ENCODE assay signal across 1 cellular context in genomic region chr7:102991077-102991539, GRCh38.
A peak's percentile ranks its signal among the peaks of the same experiment; 100 is the strongest.
TF ChIP-seq lines count a peak whose summit lies in the region.

No MANE protein-coding gene starts in this region.

TF ChIP-seq in K562, 482 proteins besides CTCF, POLR2A, EP300 and RAD21 (continued from another document):
- no peak for TF ChIP-seq FOXO4 (CRISPR knock-in tag; IDR thresholded peaks at IDR 0.05)
- TF ChIP-seq, protein P1, sequence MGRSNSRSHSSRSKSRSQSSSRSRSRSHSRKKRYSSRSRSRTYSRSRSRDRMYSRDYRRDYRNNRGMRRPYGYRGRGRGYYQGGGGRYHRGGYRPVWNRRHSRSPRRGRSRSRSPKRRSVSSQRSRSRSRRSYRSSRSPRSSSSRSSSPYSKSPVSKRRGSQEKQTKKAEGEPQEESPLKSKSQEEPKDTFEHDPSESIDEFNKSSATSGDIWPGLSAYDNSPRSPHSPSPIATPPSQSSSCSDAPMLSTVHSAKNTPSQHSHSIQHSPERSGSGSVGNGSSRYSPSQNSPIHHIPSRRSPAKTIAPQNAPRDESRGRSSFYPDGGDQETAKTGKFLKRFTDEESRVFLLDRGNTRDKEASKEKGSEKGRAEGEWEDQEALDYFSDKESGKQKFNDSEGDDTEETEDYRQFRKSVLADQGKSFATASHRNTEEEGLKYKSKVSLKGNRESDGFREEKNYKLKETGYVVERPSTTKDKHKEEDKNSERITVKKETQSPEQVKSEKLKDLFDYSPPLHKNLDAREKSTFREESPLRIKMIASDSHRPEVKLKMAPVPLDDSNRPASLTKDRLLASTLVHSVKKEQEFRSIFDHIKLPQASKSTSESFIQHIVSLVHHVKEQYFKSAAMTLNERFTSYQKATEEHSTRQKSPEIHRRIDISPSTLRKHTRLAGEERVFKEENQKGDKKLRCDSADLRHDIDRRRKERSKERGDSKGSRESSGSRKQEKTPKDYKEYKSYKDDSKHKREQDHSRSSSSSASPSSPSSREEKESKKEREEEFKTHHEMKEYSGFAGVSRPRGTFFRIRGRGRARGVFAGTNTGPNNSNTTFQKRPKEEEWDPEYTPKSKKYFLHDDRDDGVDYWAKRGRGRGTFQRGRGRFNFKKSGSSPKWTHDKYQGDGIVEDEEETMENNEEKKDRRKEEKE (IDR thresholded peaks at IDR 0.05; ENCODE audit: borderline replicate concordance in 1 of 2, control insufficient read depth in 1 of 2, low read depth in 2 of 2, low read length in 1 of 2), result no peak
- TF ChIP-seq HIVEP1 (CRISPR knock-in tag; IDR thresholded peaks at IDR 0.05), result no peak
- TF ChIP-seq PTRF (tag; IDR thresholded peaks at IDR 0.05), result 0 out of 2 replicates have a peak, but pooled peaks have one; percentile 15
- no peak for TF ChIP-seq CCNT2 (IDR thresholded peaks at IDR 0.05; ENCODE audit: borderline replicate concordance, extremely low read depth, insufficient read length, low read depth, low read length)
- TF ChIP-seq IRF1 (CRISPR knock-in tag; IDR thresholded peaks at IDR 0.05; ENCODE audit: borderline replicate concordance), result 0 out of 2 replicates have a peak, but pooled peaks have one; percentile 33
- no peak for TF ChIP-seq ZNF740 (CRISPR knock-in tag; IDR thresholded peaks at IDR 0.05)
- TF ChIP-seq ZNF740 (tag; IDR thresholded peaks at IDR 0.05), result no peak
- TF ChIP-seq RHOXF2B (CRISPR knock-in tag; conservative IDR thresholded peaks at IDR 0.05), result 0 out of 2 replicates have a peak, but pooled peaks have one; percentile 27
- no peak for TF ChIP-seq FIP1L1 (IDR thresholded peaks at IDR 0.05; ENCODE audit: low read depth, low read length, poor library complexity, severe bottlenecking)
- TF ChIP-seq NFIC (IDR thresholded peaks at IDR 0.05), result peak; percentile 3; the same call in 1 of the 2 replicates
- no peak for TF ChIP-seq HNRNPLL (IDR thresholded peaks at IDR 0.05; ENCODE audit: low read depth, low read length, poor library complexity, severe bottlenecking)
- 0 out of 2 replicates have a peak, but pooled peaks have one; percentile 46 for TF ChIP-seq HDGF (IDR thresholded peaks at IDR 0.05)
- peak in 1 of 2 experiments; percentile 40 for TF ChIP-seq NCOA2 (IDR thresholded peaks at IDR 0.05; ENCODE audit: partially characterized antibody in 2 of 2)
- no peak for TF ChIP-seq ZBTB26 (CRISPR knock-in tag; IDR thresholded peaks at IDR 0.05)
- no peak; the same call in 1 of the 2 replicates for TF ChIP-seq RBFOX2 (IDR thresholded peaks at IDR 0.05; ENCODE audit: low read depth, low read length)
- 0 out of 2 replicates have a peak, but pooled peaks have one; percentile 8 for TF ChIP-seq SUPT5H (IDR thresholded peaks at IDR 0.05)
- no peak for TF ChIP-seq NR2C2 (CRISPR knock-in tag; IDR thresholded peaks at IDR 0.05)
- peak; percentile 14; the same call in 1 of the 2 replicates for TF ChIP-seq NR2C2 (tag; IDR thresholded peaks at IDR 0.05)
- TF ChIP-seq SMARCB1 (IDR thresholded peaks at IDR 0.05; ENCODE audit: insufficient read length, low read depth), result no peak
